Comparison of ENCODE assay signal across 33 cellular contexts in the genomic region with DNA sequence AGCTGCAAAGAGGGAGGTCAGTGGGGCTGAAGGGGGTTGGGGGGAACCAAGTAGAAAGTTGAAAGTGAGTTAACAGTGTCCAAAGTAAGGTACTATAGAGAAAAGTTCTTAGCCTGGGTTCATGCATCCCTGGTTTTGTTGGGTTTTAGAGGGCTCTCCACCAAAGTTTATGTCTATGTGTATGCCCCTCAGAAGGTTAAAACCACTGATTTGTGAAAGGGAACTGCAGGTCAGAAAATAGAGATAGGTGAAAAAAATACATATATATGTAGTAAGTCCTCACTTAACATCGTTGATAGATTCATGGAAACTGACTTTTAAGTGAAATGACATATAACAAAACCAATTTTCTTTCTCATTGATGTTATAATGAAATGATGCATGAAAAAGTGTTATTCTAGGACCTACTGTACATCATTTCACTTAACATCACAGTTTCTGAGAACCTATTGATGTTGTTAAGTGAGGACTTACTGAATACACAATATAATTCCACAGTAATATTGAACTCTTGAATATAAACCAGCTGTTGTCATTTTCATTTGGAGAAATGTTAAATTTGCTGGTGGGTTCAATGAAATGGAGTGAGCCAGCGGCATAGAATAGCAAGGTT.
"Had no signal": no experiment of that assay in that cellular context is flagged by ENCODE, and none has a peak within 500 bp of the region (broad histone marks: within the 10 kb centered on the region; RNA-seq: fewer than 3 reads in every experiment).

No MANE protein-coding gene starts in this region.

- H3K27ac Mint-ChIP-seq: activated CD4-positive, alpha-beta T cell treated with anti-CD3 and anti-CD28 coated beads, Interleukin-2, amount 10 ng/mL, durations not matched to agents 24 days and 14 days; activated naive CD8-positive, alpha-beta T cell treated with anti-CD3 and anti-CD28 coated beads, Interleukin-2, amount 10 ng/mL, durations not matched to agents 7 days and 5 days; activated T-cell treated with anti-CD3 and anti-CD28 coated beads, Interleukin-2, amount 50 U/mL, for 72 hours; activated T-helper 17 cell treated with anti-CD3 and anti-CD28 coated beads, Interleukin-2, amount 50 U/mL, for 72 hours; brain; T-helper 1 cell treated with Interleukin-12 subunit alpha and Interleukin-12 subunit beta and Interleukin-4 antibody, amounts not matched to agents 30 μg/mL and 1 μg/mL, for 36 hours; T-helper 2 cell treated with Interferon-gamma antibody and Interleukin-4, amounts not matched to agents 5 μg/mL and 100 μg/mL, for 36 hours; WTC11 had no signal

- ATAC-seq: activated T-helper 17 cell treated with anti-CD3 and anti-CD28 coated beads, Interleukin-2, amount 50 U/mL, for 72 hours; Panc1; WTC11 had no signal

- H3K4me1 Mint-ChIP-seq: brain had no signal

- H3K27me3 Mint-ChIP-seq: activated CD4-positive, alpha-beta T cell treated with anti-CD3 and anti-CD28 coated beads, Interleukin-2, amount 10 ng/mL, durations not matched to agents 24 days and 14 days; activated naive CD8-positive, alpha-beta T cell treated with anti-CD3 and anti-CD28 coated beads, Interleukin-2, amount 10 ng/mL, durations not matched to agents 7 days and 5 days; activated T-helper 17 cell treated with anti-CD3 and anti-CD28 coated beads, Interleukin-2, amount 50 U/mL, for 72 hours; brain had no signal

- H3K27me3 ChIP-seq: adrenal gland, SJCRH30 had no signal

- H3K4me1 ChIP-seq: adrenal gland, SJCRH30 had no signal

- H3K4me3 Mint-ChIP-seq: activated CD4-positive, alpha-beta T cell treated with anti-CD3 and anti-CD28 coated beads, Interleukin-2, amount 10 ng/mL, durations not matched to agents 24 days and 14 days; activated naive CD8-positive, alpha-beta T cell treated with anti-CD3 and anti-CD28 coated beads, Interleukin-2, amount 10 ng/mL, durations not matched to agents 7 days and 5 days; activated T-cell treated with anti-CD3 and anti-CD28 coated beads, Interleukin-2, amount 50 U/mL, for 72 hours; activated T-helper 17 cell treated with anti-CD3 and anti-CD28 coated beads, Interleukin-2, amount 50 U/mL, for 72 hours; brain; T-helper 1 cell treated with Interleukin-12 subunit alpha and Interleukin-12 subunit beta and Interleukin-4 antibody, amounts not matched to agents 30 μg/mL and 1 μg/mL, for 36 hours; T-helper 2 cell treated with Interferon-gamma antibody and Interleukin-4, amounts not matched to agents 5 μg/mL and 100 μg/mL, for 36 hours; WTC11 had no signal

- H3K36me3 ChIP-seq: adrenal gland, SJCRH30 had no signal

- H3K4me3 ChIP-seq: adrenal gland, SJCRH30, SK-N-MC had no signal

- H3K27ac ChIP-seq: adrenal gland, SJCRH30, SK-N-MC had no signal

- H3K9me3 ChIP-seq: adrenal gland, SJCRH30 had no signal

- H3K9me3 Mint-ChIP-seq: activated CD4-positive, alpha-beta T cell treated with anti-CD3 and anti-CD28 coated beads, Interleukin-2, amount 10 ng/mL, durations not matched to agents 24 days and 14 days; activated naive CD8-positive, alpha-beta T cell treated with anti-CD3 and anti-CD28 coated beads, Interleukin-2, amount 10 ng/mL, durations not matched to agents 7 days and 5 days; activated T-cell treated with anti-CD3 and anti-CD28 coated beads, Interleukin-2, amount 50 U/mL, for 72 hours; activated T-helper 17 cell treated with anti-CD3 and anti-CD28 coated beads, Interleukin-2, amount 50 U/mL, for 72 hours had no signal

- FAIRE-seq: bronchial epithelial cell, TTC549 had no signal

- DNase-seq: activated CD4-positive, alpha-beta T cell treated with anti-CD3 and anti-CD28 coated beads, Interleukin-2, amount 10 ng/mL, durations not matched to agents 24 days and 14 days; activated CD4-positive, alpha-beta T cell treated with anti-CD3 and anti-CD28 coated beads, Interleukin-2, amount 50 U/mL, for 4 hours; activated CD4-positive, CD25-positive, alpha-beta regulatory T cell treated with anti-CD3 and anti-CD28 coated beads, Interleukin-2, amount 50 U/mL, for 72 hours; activated CD8-positive, alpha-beta memory T cell treated with anti-CD3 and anti-CD28 coated beads, Interleukin-2, amount 50 U/mL, for 4 hours; activated effector memory CD4-positive, alpha-beta T cell treated with anti-CD3 and anti-CD28 coated beads, Interleukin-2, amount 50 U/mL, for 16 hours; activated naive CD4-positive, alpha-beta T cell; activated naive CD4-positive, alpha-beta T cell treated with anti-CD3 and anti-CD28 coated beads, Interleukin-2, amount 50 U/mL, for 16 hours; activated naive CD8-positive, alpha-beta T cell treated with anti-CD3 and anti-CD28 coated beads, Interleukin-2, amount 10 ng/mL, durations not matched to agents 7 days and 5 days; activated T-cell treated with anti-CD3 and anti-CD28 coated beads for 4 hours; activated T-cell treated with anti-CD3 and anti-CD28 coated beads, Interleukin-2, amount 50 U/mL, for 72 hours; adrenal gland; caudate nucleus; cerebellar nuclear complex; KG1; MM.1S; MV-4-11; NCI-H1092; NCI-H1436 treated with DMSO at 0.1 percent for 48 hours; NCI-H1694 treated with DMSO at 0.1 percent for 48 hours; NCI-H2029; NCI-H345; NCI-H524 treated with DMSO at 0.1 percent for 48 hours; SHP77; SJCRH30 had no signal
